1 cellular context compared by ENCODE assay signal in the genomic region with DNA sequence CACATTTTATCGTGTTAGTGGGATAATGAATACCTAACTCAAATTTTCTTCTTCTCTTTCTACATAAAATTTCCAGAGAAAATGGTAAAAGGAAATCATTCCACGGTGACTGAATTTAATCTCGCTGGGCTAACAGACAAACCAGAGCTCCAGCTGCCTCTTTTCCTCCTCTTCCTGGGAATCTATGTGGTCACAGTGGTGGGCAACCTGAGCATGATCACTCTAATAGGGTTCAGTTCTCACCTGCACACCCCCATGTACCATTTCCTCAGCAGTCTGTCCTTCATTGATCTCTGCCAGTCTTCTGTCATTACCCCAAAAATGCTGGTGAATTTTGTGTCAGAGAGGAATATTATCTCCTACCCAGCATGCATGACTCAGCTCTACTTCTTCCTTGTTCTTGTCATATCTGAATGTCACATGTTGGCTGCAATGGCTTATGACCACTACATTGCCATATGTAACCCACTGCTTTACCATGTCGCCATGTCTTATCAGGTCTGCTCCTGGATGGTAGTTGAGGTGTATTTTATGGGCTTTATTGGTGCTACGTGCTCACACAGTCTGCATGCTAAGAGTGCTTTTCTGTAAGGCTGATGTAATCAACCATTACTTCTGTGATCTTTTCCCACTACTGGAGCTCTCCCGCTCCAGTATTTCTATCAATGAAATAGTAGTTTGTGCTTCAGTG.
TF ChIP-seq lines count a peak whose summit lies in the region.

No MANE protein-coding gene starts in this region.

TF ChIP-seq in K562, 482 proteins besides CTCF, POLR2A, EP300 and RAD21 (continued from another document and continues in another):
- TF ChIP-seq, protein P1, sequence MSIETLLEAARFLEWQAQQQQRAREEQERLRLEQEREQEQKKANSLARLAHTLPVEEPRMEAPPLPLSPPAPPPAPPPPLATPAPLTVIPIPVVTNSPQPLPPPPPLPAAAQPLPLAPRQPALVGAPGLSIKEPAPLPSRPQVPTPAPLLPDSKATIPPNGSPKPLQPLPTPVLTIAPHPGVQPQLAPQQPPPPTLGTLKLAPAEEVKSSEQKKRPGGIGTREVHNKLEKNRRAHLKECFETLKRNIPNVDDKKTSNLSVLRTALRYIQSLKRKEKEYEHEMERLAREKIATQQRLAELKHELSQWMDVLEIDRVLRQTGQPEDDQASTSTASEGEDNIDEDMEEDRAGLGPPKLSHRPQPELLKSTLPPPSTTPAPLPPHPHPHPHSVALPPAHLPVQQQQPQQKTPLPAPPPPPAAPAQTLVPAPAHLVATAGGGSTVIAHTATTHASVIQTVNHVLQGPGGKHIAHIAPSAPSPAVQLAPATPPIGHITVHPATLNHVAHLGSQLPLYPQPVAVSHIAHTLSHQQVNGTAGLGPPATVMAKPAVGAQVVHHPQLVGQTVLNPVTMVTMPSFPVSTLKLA (conservative IDR thresholded peaks at IDR 0.05): peak; percentile 78 to 80; a peak in 3 of 4 replicates
- no peak for TF ChIP-seq NR3C1 (CRISPR knock-in tag; IDR thresholded peaks at IDR 0.05)
- no peak for TF ChIP-seq ZFX (CRISPR knock-in tag; IDR thresholded peaks at IDR 0.05)
- TF ChIP-seq, protein P2, sequence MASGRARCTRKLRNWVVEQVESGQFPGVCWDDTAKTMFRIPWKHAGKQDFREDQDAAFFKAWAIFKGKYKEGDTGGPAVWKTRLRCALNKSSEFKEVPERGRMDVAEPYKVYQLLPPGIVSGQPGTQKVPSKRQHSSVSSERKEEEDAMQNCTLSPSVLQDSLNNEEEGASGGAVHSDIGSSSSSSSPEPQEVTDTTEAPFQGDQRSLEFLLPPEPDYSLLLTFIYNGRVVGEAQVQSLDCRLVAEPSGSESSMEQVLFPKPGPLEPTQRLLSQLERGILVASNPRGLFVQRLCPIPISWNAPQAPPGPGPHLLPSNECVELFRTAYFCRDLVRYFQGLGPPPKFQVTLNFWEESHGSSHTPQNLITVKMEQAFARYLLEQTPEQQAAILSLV (tag; IDR thresholded peaks at IDR 0.05): peak; percentile 79
- TF ChIP-seq MEF2D (tag; conservative IDR thresholded peaks at IDR 0.05; ENCODE audit: low read depth): peak; percentile 87
- TF ChIP-seq GABPB1 (CRISPR knock-in tag; IDR thresholded peaks at IDR 0.05): 0 out of 2 replicates have a peak, but pooled peaks have one; percentile 31
- TF ChIP-seq RUNX1 (IDR thresholded peaks at IDR 0.05; ENCODE audit: low read depth): no peak
- peak; percentile 93 for TF ChIP-seq SMAD4 (CRISPR knock-in tag; conservative IDR thresholded peaks at IDR 0.05)
- TF ChIP-seq, protein P3, sequence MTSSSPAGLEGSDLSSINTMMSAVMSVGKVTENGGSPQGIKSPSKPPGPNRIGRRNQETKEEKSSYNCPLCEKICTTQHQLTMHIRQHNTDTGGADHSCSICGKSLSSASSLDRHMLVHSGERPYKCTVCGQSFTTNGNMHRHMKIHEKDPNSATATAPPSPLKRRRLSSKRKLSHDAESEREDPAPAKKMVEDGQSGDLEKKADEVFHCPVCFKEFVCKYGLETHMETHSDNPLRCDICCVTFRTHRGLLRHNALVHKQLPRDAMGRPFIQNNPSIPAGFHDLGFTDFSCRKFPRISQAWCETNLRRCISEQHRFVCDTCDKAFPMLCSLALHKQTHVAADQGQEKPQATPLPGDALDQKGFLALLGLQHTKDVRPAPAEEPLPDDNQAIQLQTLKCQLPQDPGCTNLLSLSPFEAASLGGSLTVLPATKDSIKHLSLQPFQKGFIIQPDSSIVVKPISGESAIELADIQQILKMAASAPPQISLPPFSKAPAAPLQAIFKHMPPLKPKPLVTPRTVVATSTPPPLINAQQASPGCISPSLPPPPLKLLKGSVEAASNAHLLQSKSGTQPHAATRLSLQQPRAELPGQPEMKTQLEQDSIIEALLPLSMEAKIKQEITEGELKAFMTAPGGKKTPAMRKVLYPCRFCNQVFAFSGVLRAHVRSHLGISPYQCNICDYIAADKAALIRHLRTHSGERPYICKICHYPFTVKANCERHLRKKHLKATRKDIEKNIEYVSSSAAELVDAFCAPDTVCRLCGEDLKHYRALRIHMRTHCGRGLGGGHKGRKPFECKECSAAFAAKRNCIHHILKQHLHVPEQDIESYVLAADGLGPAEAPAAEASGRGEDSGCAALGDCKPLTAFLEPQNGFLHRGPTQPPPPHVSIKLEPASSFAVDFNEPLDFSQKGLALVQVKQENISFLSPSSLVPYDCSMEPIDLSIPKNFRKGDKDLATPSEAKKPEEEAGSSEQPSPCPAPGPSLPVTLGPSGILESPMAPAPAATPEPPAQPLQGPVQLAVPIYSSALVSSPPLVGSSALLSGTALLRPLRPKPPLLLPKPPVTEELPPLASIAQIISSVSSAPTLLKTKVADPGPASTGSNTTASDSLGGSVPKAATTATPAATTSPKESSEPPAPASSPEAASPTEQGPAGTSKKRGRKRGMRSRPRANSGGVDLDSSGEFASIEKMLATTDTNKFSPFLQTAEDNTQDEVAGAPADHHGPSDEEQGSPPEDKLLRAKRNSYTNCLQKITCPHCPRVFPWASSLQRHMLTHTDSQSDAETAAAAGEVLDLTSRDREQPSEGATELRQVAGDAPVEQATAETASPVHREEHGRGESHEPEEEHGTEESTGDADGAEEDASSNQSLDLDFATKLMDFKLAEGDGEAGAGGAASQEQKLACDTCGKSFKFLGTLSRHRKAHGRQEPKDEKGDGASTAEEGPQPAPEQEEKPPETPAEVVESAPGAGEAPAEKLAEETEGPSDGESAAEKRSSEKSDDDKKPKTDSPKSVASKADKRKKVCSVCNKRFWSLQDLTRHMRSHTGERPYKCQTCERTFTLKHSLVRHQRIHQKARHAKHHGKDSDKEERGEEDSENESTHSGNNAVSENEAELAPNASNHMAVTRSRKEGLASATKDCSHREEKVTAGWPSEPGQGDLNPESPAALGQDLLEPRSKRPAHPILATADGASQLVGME (CRISPR knock-in tag; IDR thresholded peaks at IDR 0.05): no peak
- no peak for TF ChIP-seq RFX1 (IDR thresholded peaks at IDR 0.05)
- TF ChIP-seq, protein P4, sequence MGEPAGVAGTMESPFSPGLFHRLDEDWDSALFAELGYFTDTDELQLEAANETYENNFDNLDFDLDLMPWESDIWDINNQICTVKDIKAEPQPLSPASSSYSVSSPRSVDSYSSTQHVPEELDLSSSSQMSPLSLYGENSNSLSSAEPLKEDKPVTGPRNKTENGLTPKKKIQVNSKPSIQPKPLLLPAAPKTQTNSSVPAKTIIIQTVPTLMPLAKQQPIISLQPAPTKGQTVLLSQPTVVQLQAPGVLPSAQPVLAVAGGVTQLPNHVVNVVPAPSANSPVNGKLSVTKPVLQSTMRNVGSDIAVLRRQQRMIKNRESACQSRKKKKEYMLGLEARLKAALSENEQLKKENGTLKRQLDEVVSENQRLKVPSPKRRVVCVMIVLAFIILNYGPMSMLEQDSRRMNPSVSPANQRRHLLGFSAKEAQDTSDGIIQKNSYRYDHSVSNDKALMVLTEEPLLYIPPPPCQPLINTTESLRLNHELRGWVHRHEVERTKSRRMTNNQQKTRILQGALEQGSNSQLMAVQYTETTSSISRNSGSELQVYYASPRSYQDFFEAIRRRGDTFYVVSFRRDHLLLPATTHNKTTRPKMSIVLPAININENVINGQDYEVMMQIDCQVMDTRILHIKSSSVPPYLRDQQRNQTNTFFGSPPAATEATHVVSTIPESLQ (CRISPR knock-in tag; IDR thresholded peaks at IDR 0.05): no peak
- TF ChIP-seq RBM15 (IDR thresholded peaks at IDR 0.05; ENCODE audit: insufficient read depth, low read length): no peak
- no peak for TF ChIP-seq PCBP1 (IDR thresholded peaks at IDR 0.05; ENCODE audit: low read depth, low read length, poor library complexity, severe bottlenecking)
- no peak for TF ChIP-seq RBM22 (IDR thresholded peaks at IDR 0.05; ENCODE audit: low read depth, low read length, poor library complexity, severe bottlenecking)
- no peak for TF ChIP-seq RCOR1 (IDR thresholded peaks at IDR 0.05; ENCODE audit: borderline replicate concordance in 1 of 2, low read depth in 2 of 2, low read length in 2 of 2)
- TF ChIP-seq, protein P5, sequence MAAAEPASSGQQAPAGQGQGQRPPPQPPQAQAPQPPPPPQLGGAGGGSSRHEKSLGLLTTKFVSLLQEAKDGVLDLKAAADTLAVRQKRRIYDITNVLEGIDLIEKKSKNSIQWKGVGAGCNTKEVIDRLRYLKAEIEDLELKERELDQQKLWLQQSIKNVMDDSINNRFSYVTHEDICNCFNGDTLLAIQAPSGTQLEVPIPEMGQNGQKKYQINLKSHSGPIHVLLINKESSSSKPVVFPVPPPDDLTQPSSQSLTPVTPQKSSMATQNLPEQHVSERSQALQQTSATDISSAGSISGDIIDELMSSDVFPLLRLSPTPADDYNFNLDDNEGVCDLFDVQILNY (CRISPR knock-in tag; IDR thresholded peaks at IDR 0.05): no peak
- TF ChIP-seq ZNF174 (CRISPR knock-in tag; IDR thresholded peaks at IDR 0.05): no peak
- TF ChIP-seq, protein P6, sequence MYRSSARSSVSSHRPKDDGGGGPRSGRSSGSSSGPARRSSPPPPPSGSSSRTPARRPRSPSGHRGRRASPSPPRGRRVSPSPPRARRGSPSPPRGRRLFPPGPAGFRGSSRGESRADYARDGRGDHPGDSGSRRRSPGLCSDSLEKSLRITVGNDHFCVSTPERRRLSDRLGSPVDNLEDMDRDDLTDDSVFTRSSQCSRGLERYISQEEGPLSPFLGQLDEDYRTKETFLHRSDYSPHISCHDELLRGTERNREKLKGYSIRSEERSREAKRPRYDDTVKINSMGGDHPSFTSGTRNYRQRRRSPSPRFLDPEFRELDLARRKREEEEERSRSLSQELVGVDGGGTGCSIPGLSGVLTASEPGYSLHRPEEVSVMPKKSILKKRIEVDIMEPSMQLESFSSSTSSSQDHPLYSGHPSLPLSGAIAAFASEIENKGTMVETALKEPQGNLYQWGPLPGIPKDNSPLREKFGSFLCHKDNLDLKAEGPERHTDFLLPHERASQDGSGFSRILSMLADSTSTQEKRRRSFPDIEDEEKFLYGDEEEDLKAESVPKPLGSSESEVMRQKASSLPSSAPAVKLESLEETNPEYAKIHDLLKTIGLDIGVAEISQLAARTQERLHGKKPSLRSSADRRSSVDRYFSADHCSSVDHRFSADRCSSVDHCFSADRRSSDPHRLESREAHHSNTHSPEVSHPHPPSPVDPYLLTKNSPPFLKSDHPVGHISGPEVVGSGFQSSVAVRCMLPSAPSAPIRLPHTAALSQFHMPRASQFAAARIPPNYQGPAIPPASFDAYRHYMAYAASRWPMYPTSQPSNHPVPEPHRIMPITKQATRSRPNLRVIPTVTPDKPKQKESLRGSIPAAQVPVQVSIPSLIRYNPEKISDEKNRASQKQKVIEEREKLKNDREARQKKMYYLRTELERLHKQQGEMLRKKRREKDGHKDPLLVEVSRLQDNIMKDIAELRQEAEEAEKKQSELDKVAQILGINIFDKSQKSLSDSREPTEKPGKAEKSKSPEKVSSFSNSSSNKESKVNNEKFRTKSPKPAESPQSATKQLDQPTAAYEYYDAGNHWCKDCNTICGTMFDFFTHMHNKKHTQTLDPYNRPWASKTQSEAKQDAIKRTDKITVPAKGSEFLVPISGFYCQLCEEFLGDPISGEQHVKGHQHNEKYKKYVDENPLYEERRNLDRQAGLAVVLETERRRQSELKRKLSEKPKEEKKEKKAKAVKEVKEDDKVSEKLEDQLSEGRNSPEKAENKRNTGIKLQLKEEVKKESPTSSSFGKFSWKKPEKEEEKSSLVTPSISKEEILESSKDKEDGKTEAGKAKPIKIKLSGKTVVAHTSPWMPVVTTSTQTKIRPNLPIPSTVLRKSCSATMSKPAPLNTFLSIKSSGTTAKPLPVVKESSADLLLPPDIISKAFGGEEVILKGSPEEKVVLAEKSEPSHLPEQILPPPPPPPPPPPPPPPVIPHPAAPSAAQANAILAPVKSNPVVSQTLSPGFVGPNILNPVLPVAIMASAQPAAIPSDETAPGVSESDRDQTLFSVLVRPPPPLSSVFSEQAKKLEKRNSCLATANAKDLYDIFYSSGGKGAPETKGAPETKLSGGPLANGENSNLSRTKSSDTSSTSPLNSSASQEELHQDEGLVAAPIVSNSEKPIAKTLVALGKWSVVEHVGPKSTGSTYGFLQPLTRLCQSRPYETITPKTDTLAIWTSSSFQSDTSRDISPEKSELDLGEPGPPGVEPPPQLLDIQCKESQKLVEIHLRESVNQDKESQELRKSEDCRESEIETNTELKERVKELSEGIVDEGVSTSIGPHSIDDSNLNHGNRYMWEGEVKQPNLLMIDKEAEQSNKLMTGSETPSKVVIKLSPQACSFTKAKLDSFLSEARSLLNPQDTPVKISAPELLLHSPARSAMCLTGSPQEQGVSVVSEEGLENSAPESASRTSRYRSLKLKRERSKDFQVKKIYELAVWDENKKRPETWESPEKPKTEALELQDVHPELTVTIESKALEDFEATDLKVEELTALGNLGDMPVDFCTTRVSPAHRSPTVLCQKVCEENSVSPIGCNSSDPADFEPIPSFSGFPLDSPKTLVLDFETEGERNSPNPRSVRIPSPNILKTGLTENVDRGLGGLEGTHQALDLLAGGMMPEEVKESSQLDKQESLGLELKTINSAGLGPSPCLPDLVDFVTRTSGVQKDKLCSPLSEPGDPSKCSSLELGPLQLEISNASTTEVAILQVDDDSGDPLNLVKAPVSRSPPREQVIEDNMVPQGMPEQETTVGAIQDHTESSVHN (IDR thresholded peaks at IDR 0.05; ENCODE audit: borderline replicate concordance in 1 of 2, low read depth in 1 of 2): peak in 1 of 2 experiments; percentile 69; a peak in 2 of 4 replicates
- no peak for TF ChIP-seq NELFE (IDR thresholded peaks at IDR 0.05; ENCODE audit: insufficient read depth, insufficient read length)
- TF ChIP-seq OTX1 (CRISPR knock-in tag; IDR thresholded peaks at IDR 0.05): peak; percentile 92; the same call in 1 of the 2 replicates
- no peak for TF ChIP-seq ZNF436 (CRISPR knock-in tag; IDR thresholded peaks at IDR 0.05)
- TF ChIP-seq CBFB (CRISPR knock-in tag; IDR thresholded peaks at IDR 0.05): no peak
- TF ChIP-seq, protein P7, sequence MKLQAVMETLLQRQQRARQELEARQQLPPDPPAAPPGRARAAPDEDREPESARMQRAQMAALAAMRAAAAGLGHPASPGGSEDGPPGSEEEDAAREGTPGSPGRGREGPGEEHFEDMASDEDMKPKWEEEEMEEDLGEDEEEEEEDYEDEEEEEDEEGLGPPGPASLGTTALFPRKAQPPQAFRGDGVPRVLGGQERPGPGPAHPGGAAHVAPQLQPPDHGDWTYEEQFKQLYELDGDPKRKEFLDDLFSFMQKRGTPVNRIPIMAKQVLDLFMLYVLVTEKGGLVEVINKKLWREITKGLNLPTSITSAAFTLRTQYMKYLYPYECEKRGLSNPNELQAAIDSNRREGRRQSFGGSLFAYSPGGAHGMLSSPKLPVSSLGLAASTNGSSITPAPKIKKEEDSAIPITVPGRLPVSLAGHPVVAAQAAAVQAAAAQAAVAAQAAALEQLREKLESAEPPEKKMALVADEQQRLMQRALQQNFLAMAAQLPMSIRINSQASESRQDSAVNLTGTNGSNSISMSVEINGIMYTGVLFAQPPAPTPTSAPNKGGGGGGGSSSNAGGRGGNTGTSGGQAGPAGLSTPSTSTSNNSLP (IDR thresholded peaks at IDR 0.05; ENCODE audit: borderline replicate concordance, low read depth, low read length): peak; percentile 89; the same call in 1 of the 2 replicates
- TF ChIP-seq TAF15 (IDR thresholded peaks at IDR 0.05; ENCODE audit: low read depth, low read length): no peak
- TF ChIP-seq, protein P8, sequence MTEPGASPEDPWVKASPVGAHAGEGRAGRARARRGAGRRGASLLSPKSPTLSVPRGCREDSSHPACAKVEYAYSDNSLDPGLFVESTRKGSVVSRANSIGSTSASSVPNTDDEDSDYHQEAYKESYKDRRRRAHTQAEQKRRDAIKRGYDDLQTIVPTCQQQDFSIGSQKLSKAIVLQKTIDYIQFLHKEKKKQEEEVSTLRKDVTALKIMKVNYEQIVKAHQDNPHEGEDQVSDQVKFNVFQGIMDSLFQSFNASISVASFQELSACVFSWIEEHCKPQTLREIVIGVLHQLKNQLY (CRISPR knock-in tag; conservative IDR thresholded peaks at IDR 0.05): no peak
- TF ChIP-seq MTA3 (IDR thresholded peaks at IDR 0.05; ENCODE audit: borderline replicate concordance): peak; percentile 86; the same call in 1 of the 2 replicates
- TF ChIP-seq TRIM28 (IDR thresholded peaks at IDR 0.05): no peak
